In the genomic region with DNA sequence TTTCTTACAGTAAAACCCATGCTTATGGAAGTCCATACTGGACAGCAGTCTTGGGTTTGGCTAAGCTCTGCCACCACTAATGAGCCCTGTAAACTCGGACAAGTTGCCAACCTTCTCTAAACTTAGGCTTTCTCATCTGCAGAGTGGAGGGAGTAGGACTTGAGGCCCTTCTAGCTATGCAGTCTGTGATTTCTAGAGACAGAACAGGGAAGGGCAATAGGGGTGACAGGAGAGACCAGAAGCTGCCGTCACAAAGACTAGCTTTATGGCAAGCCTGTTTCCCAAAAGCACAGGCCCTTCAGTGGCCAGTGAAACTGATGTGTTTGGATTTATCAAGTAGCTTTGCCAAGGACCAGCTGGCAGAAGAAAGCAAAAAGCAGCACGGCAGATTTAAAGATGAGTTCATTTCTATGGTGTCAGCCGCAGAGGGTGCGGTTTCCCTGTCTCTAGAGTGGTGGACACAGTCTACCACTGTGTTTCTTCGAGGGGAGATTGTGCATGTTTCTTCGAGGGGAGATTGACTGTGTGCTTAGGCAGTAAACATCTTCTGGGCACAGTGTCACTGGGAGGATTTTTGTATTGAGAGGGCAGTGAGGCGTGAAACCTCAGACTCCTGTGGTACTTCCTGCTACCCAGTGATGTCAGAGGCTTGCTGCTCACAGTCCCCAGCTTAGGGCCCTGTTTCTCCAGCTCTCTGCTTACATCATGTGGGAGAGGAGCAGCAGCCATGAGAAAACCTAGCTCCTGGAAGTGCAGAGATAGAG, we compare ENCODE assay signal across 9 cellular contexts.
DNase-seq lines count a peak whose midpoint lies in the region; ATAC-seq, FAIRE-seq and TF ChIP-seq lines count a peak whose summit lies in the region.
"Had no signal": no experiment of that assay in that cellular context is flagged by ENCODE, and none has a peak within 500 bp of the region (broad histone marks: within the 10 kb centered on the region; RNA-seq: fewer than 3 reads in every experiment).

No MANE protein-coding gene starts in this region.

- TF ChIP-seq POLR2A in GM12892 (IDR thresholded peaks at IDR 0.05; ENCODE audit: low read depth, low read length): no peak

- peak overlapping the region; percentile 55 for H3K27ac ChIP-seq in layer of hippocampus (ENCODE audit: low read depth, low read length)
- peak overlapping the region; percentile 61 to 90 for H3K27ac ChIP-seq in aorta (ENCODE audit: low read depth in 1 of 2, low read length in 2 of 2)

- in situ Hi-C loops in KBM-7 (cut with MboI; ENCODE audit: low pct_unique_long_range_greater_than_20kb, low sequenced_read_pairs): no loop called here

- H3K36me3 ChIP-seq in aorta (ENCODE audit: control insufficient read depth in 1 of 2, insufficient read depth in 2 of 2, low read length in 1 of 2): no peaks in the 10 kb centered on the region

- FAIRE-seq in GM12892 (lab: Jason Lieb, UNC): peak; percentile 73

- intact Hi-C loops in aorta (cut with DNase I): loop anchor here in 1 of 2 donors (10.0 kb wide), 1 partner anchor 48 kb away; no protein-coding TSS in a partner anchor

- no peaks in the 10 kb centered on the region for H3K9me3 ChIP-seq in aorta (ENCODE audit: control insufficient read depth, low read length)

- DNase-seq in GM12892 (ENCODE audit: insufficient read length): peak; percentile 15
- peak; percentile 78 for DNase-seq in KBM-7
- peak in 39 of 56 donors; percentile 3 to 75 (median 26) for DNase-seq in amygdala (lab: John Stamatoyannopoulos, UW)
- DNase-seq in aorta: peak in 1 of 2 donors; percentile 49
- DNase-seq in HEK293T (ENCODE audit: extremely low spot score): no peak
- DNase-seq in occipital lobe (lab: John Stamatoyannopoulos, UW): no peak

- H3K27me3 ChIP-seq in layer of hippocampus (ENCODE audit: control insufficient read depth, insufficient read depth, low read length): no peaks in the 10 kb centered on the region
- no peaks in the 10 kb centered on the region for H3K27me3 ChIP-seq in aorta (ENCODE audit: control insufficient read depth in 1 of 2, insufficient read depth in 2 of 2, low read length in 1 of 2)

- POLR2A ChIA-PET in HEK293T (lab: Yijun Ruan, JAX): no interaction called here

- ATAC-seq in GM21619 (IDR thresholded peaks at IDR 0.05; ENCODE audit: unreplicated experiment): peak; percentile 99
- ATAC-seq in aorta (ENCODE audit: low FRiP score): peak; percentile 80

- H3K4me1 ChIP-seq in aorta (ENCODE audit: control insufficient read depth in 1 of 2, insufficient read depth in 2 of 2, low read length in 2 of 2): peaks cover 6 to 8% of the 10 kb centered on the region in 2 donors

- no peak overlapping the region for H3K4me3 ChIP-seq in aorta (ENCODE audit: low read length in 2 of 2)
- H3K4me3 ChIP-seq: skin epidermis had no signal

- CTCF ChIA-PET in HEK293T (lab: Yijun Ruan, JAX): interaction anchor here (0.6 kb wide), 1 partner anchor 9 kb away, joined by 3 read pairs; no protein-coding TSS in a partner anchor

- WGBS in aorta, 2 donors: 17 to 22% methylated on average over 8 of the region's 8 CpGs

TF ChIP-seq in HEK293T, 16 proteins besides CTCF, POLR2A, EP300 and RAD21:
- TF ChIP-seq L3MBTL2 (conservative IDR thresholded peaks at IDR 0.05) (no peak), ZNF384 (IDR thresholded peaks at IDR 0.05) (no peak), ELF4 (IDR thresholded peaks at IDR 0.05) (no peak), SP1 (IDR thresholded peaks at IDR 0.05) (no peak), TARDBP (IDR thresholded peaks at IDR 0.05) (no peak), BHLHE40 (IDR thresholded peaks at IDR 0.05; ENCODE audit: borderline replicate concordance) (no peak), NFRKB (IDR thresholded peaks at IDR 0.05) (no peak), CTBP1 (IDR thresholded peaks at IDR 0.05; ENCODE audit: borderline replicate concordance) (no peak)

Comparison
In these comparisons a context has a peak if more than half of its experiments do, and no peak if none do; other contexts are left out.
1. DNase-seq: peak in GM12892 (single experiment), KBM-7 (single experiment) and amygdala (39 of 56); none in HEK293T (single experiment) and occipital lobe (single experiment).